7 cellular contexts compared by ENCODE assay signal in genomic region chr16:7339700-7340099, GRCh38. TPM values are rescaled to one million over a fixed set of nuclear protein-coding genes. Genes with fewer than 3 reads are reported as not detected.
"Had no signal": no experiment of that assay in that cellular context is flagged by ENCODE, and none has a peak within 500 bp of the region (broad histone marks: within the 10 kb centered on the region; RNA-seq: fewer than 3 reads in every experiment).

No MANE protein-coding gene starts in this region.

- H3K4me3 ChIP-seq: GM23338 had no signal

- H3K27ac ChIP-seq: HL-60 had no signal

- ATAC-seq: GM23338, HepG2 had no signal

- DNase-seq: H9, HCEC 1CT had no signal

RNA-seq across cellular contexts. Expression of gene RBFOX1, which starts 7.1 kb away (rescaled TPM):
- total RNA-seq: HepG2, HT1080 had no signal
- polyA plus RNA-seq: HepG2, IgD-negative memory B cell had no signal
